8 cellular contexts compared by ENCODE assay signal in the genomic region with DNA sequence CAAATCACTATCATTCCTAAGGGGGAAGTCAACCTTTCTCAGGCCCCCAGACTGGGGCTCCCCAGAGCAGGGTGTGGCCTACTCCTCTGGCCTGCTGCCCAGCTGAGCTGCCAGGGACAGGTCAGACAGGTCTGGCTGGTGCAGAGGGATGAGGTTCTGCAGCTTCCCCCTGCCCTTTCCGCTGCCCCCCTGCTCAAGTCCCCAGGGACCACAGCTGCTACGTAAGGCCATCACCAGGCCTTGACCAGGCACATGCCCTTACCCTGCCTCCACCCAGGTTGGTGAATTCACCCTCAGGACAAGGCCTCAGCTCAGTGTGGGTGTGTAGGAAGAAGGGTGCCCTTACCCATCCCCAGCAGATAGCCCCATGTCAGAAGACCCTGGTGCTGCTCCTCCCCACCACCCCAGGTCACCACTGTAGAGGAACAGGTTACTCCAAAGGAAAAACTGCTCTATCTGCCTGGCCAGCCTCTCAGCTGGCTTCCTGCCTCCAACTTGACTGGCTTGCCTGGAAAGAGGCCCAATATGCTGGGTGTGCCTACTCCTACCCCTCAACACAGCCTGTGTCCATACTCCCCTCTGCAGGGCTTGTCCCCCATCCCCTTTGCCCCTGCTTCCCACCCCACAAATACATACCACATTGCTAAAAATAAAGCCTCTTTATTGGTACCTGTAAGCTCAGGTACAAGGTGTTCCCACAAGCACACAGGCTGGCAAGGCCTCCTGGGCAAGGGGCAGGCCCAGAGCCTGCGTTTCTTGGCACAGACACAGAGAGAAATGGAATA. TPM values are rescaled to one million over a fixed set of nuclear protein-coding genes. Genes with fewer than 3 reads are reported as not detected.
DNase-seq lines count a peak whose midpoint lies in the region; ATAC-seq lines count a peak whose summit lies in the region.

No MANE protein-coding gene starts in this region.

- intact Hi-C loops in right cardiac atrium (cut with DNase I) = no loop called here

- peaks cover 26% of the 10 kb centered on the region for H3K4me1 ChIP-seq in right cardiac atrium (ENCODE audit: control insufficient read depth, insufficient read depth, low read length)

- peaks cover 47% of the 10 kb centered on the region for H3K36me3 Mint-ChIP-seq in activated CD8-positive, alpha-beta T cell treated with anti-CD3 and anti-CD28 coated beads, Interleukin-2, amount 10 ng/mL, durations not matched to agents 7 days and 5 days (ENCODE audit: low read depth)

- whole genome bisulfite sequencing in right cardiac atrium = 35% methylated on average over 3 of the region's 3 CpGs

- CTCF ChIA-PET in activated CD8-positive, alpha-beta T cell treated with anti-CD3 and anti-CD28 coated beads, Interleukin-2, amount 10 ng/mL, durations not matched to agents 7 days and 5 days (lab: Charles Lee) = interaction anchor here (0.7 to 1.1 kb wide), 2 partner anchors 8 to 14 kb away, joined by 3 read pairs; no protein-coding TSS in a partner anchor

- ATAC-seq in activated CD8-positive, alpha-beta T cell treated with anti-CD3 and anti-CD28 coated beads, Interleukin-2, amount 10 ng/mL, durations not matched to agents 7 days and 5 days = peak; percentile 10
- ATAC-seq in right cardiac atrium (peak; percentile 63 to 65), GM18909 (IDR thresholded peaks at IDR 0.05; ENCODE audit: poor library complexity, unreplicated experiment) (no peak), HG03460 (IDR thresholded peaks at IDR 0.05; ENCODE audit: unreplicated experiment) (no peak), HG03457 (IDR thresholded peaks at IDR 0.05; ENCODE audit: unreplicated experiment) (no peak)
- peak; percentile 12 for ATAC-seq in stimulated activated naive CD8-positive, alpha-beta T cell treated with anti-CD3 and anti-CD28 coated beads, Interleukin-15, Interleukin-2, amounts not matched to agents 100 U/mL and 50 U/mL, for 24 hours

- H3K27me3 Mint-ChIP-seq in activated CD8-positive, alpha-beta T cell treated with anti-CD3 and anti-CD28 coated beads, Interleukin-2, amount 10 ng/mL, durations not matched to agents 7 days and 5 days (ENCODE audit: low read depth) = no peaks in the 10 kb centered on the region

- POLR2A ChIA-PET in activated CD8-positive, alpha-beta T cell treated with anti-CD3 and anti-CD28 coated beads, Interleukin-2, amount 10 ng/mL, durations not matched to agents 7 days and 5 days (lab: Charles Lee) = interaction anchor here (1.2 kb wide), 1 partner anchor 206 kb away, joined by 5 read pairs; no protein-coding TSS in a partner anchor

- no peaks in the 10 kb centered on the region for H3K27me3 ChIP-seq in right cardiac atrium (ENCODE audit: control insufficient read depth, insufficient read depth)

- H3K4me3 Mint-ChIP-seq in activated CD8-positive, alpha-beta T cell treated with anti-CD3 and anti-CD28 coated beads, Interleukin-2, amount 10 ng/mL, durations not matched to agents 7 days and 5 days = no peak overlapping the region

- no peak overlapping the region for H3K27ac Mint-ChIP-seq in activated CD8-positive, alpha-beta T cell treated with anti-CD3 and anti-CD28 coated beads, Interleukin-2, amount 10 ng/mL, durations not matched to agents 7 days and 5 days

- peaks cover 22% of the 10 kb centered on the region for H3K4me1 Mint-ChIP-seq in activated CD8-positive, alpha-beta T cell treated with anti-CD3 and anti-CD28 coated beads, Interleukin-2, amount 10 ng/mL, durations not matched to agents 7 days and 5 days (ENCODE audit: low read depth)

- no peaks in the 10 kb centered on the region for H3K9me3 ChIP-seq in right cardiac atrium (ENCODE audit: control insufficient read depth, low read length)

- H3K9me3 Mint-ChIP-seq in activated CD8-positive, alpha-beta T cell treated with anti-CD3 and anti-CD28 coated beads, Interleukin-2, amount 10 ng/mL, durations not matched to agents 7 days and 5 days (ENCODE audit: insufficient read depth) = no peaks in the 10 kb centered on the region

- H3K4me3 ChIP-seq in right cardiac atrium (ENCODE audit: low read length) = no peak overlapping the region

- DNase-seq in NCI-H1105 treated with DMSO at 0.1 percent for 48 hours (lab: John Stamatoyannopoulos, UW) (peak; percentile 29), NCI-H1105 (lab: John Stamatoyannopoulos, UW) (no peak), right cardiac atrium (peak; percentile 71 to 87 (median 85))
- DNase-seq in activated CD8-positive, alpha-beta T cell treated with anti-CD3 and anti-CD28 coated beads, Interleukin-2, amount 10 ng/mL, durations not matched to agents 7 days and 5 days = no peak
- no peak for DNase-seq in stimulated activated naive CD8-positive, alpha-beta T cell treated with anti-CD3 and anti-CD28 coated beads, Interleukin-15, Interleukin-2, amounts not matched to agents 100 U/mL and 50 U/mL, for 24 hours

- no peak overlapping the region for H3K27ac ChIP-seq in right cardiac atrium (ENCODE audit: low read length)

RNA-seq across cellular contexts. Expression of gene CSRNP1, which starts 12.0 kb away (rescaled TPM):
- total RNA-seq in activated CD8-positive, alpha-beta T cell treated with anti-CD3 and anti-CD28 coated beads, Interleukin-2, amount 10 ng/mL, durations not matched to agents 7 days and 5 days = 10 to 100 TPM; 15.6 to 16.0 TPM
- 10 to 100 TPM; 10.9 to 33.2 (median 15.7) TPM for total RNA-seq in right cardiac atrium
- 30.5 TPM for polyA plus RNA-seq in right cardiac atrium

RNA-seq across cellular contexts. Expression of gene TTC21A, which starts 33.9 kb away (rescaled TPM):
- 1 to 10 TPM in 1 of 2 experiments, under 1 TPM in 1; 0.97 to 1.2 TPM for total RNA-seq in activated CD8-positive, alpha-beta T cell treated with anti-CD3 and anti-CD28 coated beads, Interleukin-2, amount 10 ng/mL, durations not matched to agents 7 days and 5 days
- 1 to 10 TPM; 1.9 to 3.4 (median 2.5) TPM for total RNA-seq in right cardiac atrium
- 2.0 TPM for polyA plus RNA-seq in right cardiac atrium

RNA-seq across cellular contexts. Expression of gene GORASP1, which starts 34.0 kb away (rescaled TPM):
- total RNA-seq in activated CD8-positive, alpha-beta T cell treated with anti-CD3 and anti-CD28 coated beads, Interleukin-2, amount 10 ng/mL, durations not matched to agents 7 days and 5 days = 10 to 100 TPM; 10.8 to 11.0 TPM
- 10 to 100 TPM; 43.7 to 53.4 (median 47.4) TPM for total RNA-seq in right cardiac atrium
- polyA plus RNA-seq in right cardiac atrium = 26.3 TPM

RNA-seq across cellular contexts. Expression of gene XIRP1, which starts 51.0 kb away (rescaled TPM):
- not detected for total RNA-seq in activated CD8-positive, alpha-beta T cell treated with anti-CD3 and anti-CD28 coated beads, Interleukin-2, amount 10 ng/mL, durations not matched to agents 7 days and 5 days
- total RNA-seq in right cardiac atrium = 100 to 1,000 TPM; 152 to 278 (median 176) TPM
- 453 TPM for polyA plus RNA-seq in right cardiac atrium

Comparison
In these comparisons a context has a peak if more than half of its experiments do, and no peak if none do; other contexts are left out.
1. DNase-seq: peak in NCI-H1105 treated with DMSO at 0.1 percent for 48 hours (single experiment) and right cardiac atrium (3 of 3); none in NCI-H1105 (single experiment), activated CD8-positive, alpha-beta T cell treated with anti-CD3 and anti-CD28 coated beads, Interleukin-2, amount 10 ng/mL, durations not matched to agents 7 days and 5 days (single experiment) and stimulated activated naive CD8-positive, alpha-beta T cell treated with anti-CD3 and anti-CD28 coated beads, Interleukin-15, Interleukin-2, amounts not matched to agents 100 U/mL and 50 U/mL, for 24 hours (single experiment).
2. ATAC-seq: peak in activated CD8-positive, alpha-beta T cell treated with anti-CD3 and anti-CD28 coated beads, Interleukin-2, amount 10 ng/mL, durations not matched to agents 7 days and 5 days (single experiment), right cardiac atrium (2 of 2) and stimulated activated naive CD8-positive, alpha-beta T cell treated with anti-CD3 and anti-CD28 coated beads, Interleukin-15, Interleukin-2, amounts not matched to agents 100 U/mL and 50 U/mL, for 24 hours (single experiment); none in GM18909 (single experiment), HG03460 (single experiment) and HG03457 (single experiment).